8 cellular contexts compared by ENCODE assay signal in genomic region chr15:19943515-19943914, GRCh38.
"Had no signal": no experiment of that assay in that cellular context is flagged by ENCODE, and none has a peak within 500 bp of the region (broad histone marks: within the 10 kb centered on the region; RNA-seq: fewer than 3 reads in every experiment).

No MANE protein-coding gene starts in this region.

- H3K36me3 ChIP-seq: HAP-1 had no signal

- ATAC-seq: GM23338, HCT116 had no signal

- H3K27ac ChIP-seq: GM23248 had no signal

- DNase-seq: GM23248, GOT3, H9, HCEC 1CT, HFFc6 had no signal

- H3K9ac ChIP-seq: GM23248 had no signal

- H3K4me1 ChIP-seq: HAP-1 had no signal

- H3K4me3 ChIP-seq: GM23248, GM23338, HAP-1 had no signal

- H2AFZ ChIP-seq: GM23248, GM23338 had no signal

- H3K4me2 ChIP-seq: GM23338 had no signal

- H3K9me3 ChIP-seq: HAP-1 had no signal
